Comparison of ENCODE assay signal across 1 cellular context in the genomic region with DNA sequence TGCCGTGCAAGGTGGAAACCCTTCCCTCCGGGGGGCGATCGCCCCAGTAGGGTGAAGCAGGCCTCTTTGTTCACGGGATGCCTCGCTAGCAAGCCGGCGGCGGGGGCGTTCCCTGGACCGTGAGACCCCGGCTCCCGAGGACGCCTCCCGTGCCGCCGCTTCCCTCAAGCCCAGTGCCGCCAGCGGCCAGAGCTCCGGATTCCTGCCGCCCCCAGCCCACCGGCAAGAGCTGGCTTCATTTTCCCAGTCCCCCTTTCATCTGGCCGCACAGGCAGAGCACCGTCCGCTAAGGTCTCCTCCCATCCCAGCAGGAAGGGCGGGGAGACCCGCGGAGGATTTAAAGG.
TF ChIP-seq lines count a peak whose summit lies in the region.

No MANE protein-coding gene starts in this region.

TF ChIP-seq in HCT116, 20 proteins besides CTCF, POLR2A, EP300 and RAD21 (continued from another document):
- TF ChIP-seq TCF7L2 (IDR thresholded peaks at IDR 0.05; ENCODE audit: borderline replicate concordance, extremely low read depth, insufficient read depth, insufficient read length) (peak; percentile 97), YY1 (IDR thresholded peaks at IDR 0.05; ENCODE audit: extremely low read depth, insufficient replicate concordance, low read depth, low read length) (peak; percentile 2)
- TF ChIP-seq, protein P1, sequence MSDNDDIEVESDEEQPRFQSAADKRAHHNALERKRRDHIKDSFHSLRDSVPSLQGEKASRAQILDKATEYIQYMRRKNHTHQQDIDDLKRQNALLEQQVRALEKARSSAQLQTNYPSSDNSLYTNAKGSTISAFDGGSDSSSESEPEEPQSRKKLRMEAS (IDR thresholded peaks at IDR 0.05), result no peak
